Comparison of ENCODE assay signal across 25 cellular contexts in genomic region chr2:187091664-187092063, GRCh38.
"Had no signal": no experiment of that assay in that cellular context is flagged by ENCODE, and none has a peak within 500 bp of the region (broad histone marks: within the 10 kb centered on the region; RNA-seq: fewer than 3 reads in every experiment).

No MANE protein-coding gene starts in this region.

- H3K27ac ChIP-seq: ascending aorta, breast epithelium, colonic mucosa, SJSA1 had no signal

- DNase-seq: activated B cell treated with CpG ODN at 0.5 μM for 24 hours; activated CD4-positive, alpha-beta T cell treated with anti-CD3 and anti-CD28 coated beads for 1 hour; activated CD4-positive, alpha-beta T cell treated with anti-CD3 and anti-CD28 coated beads, Interleukin-2, amount 10 ng/mL, durations not matched to agents 24 days and 14 days; activated CD4-positive, alpha-beta T cell treated with anti-CD3 and anti-CD28 coated beads, Interleukin-2, amount 50 U/mL, for 48 hours; activated CD8-positive, alpha-beta memory T cell treated with anti-CD3 and anti-CD28 coated beads, Interleukin-2, amount 10 ng/mL, durations not matched to agents 7 days and 5 days; activated effector memory CD4-positive, alpha-beta T cell treated with Interleukin-2 at 50 U/mL for 16 hours; activated naive CD4-positive, alpha-beta T cell; activated T-cell treated with anti-CD3 and anti-CD28 coated beads, Interleukin-2, amount 50 U/mL, for 24 hours; caudate nucleus; colonic mucosa; KG1; NCI-H1092; NCI-H1417; NCI-H1930; NCI-H345; NCI-H524; NCI-H748 treated with DMSO at 0.1 percent for 48 hours; NK-92 treated with Interleukin-12 subunit alpha and Interleukin-12 subunit beta, amount 100 ng/mL, for 24 hours; OCI-M1; RPMI8226 had no signal

- H3K4me3 ChIP-seq: ascending aorta, breast epithelium, colonic mucosa, SJSA1 had no signal

- ATAC-seq: activated CD8-positive, alpha-beta memory T cell treated with anti-CD3 and anti-CD28 coated beads, Interleukin-2, amount 10 ng/mL, durations not matched to agents 7 days and 5 days; Panc1; Right ventricle myocardium inferior had no signal

- H3K36me3 ChIP-seq: ascending aorta, breast epithelium, colonic mucosa, SJSA1 had no signal

- H3K27me3 ChIP-seq: ascending aorta, breast epithelium, colonic mucosa, SJSA1 had no signal

- H3K9me3 ChIP-seq: ascending aorta, breast epithelium, colonic mucosa, SJSA1 had no signal

- H3K4me1 ChIP-seq: ascending aorta, breast epithelium, colonic mucosa, SJSA1 had no signal
